ENCODE assay signal across 9 cellular contexts in genomic region chr16:56203052-56203451, GRCh38. TPM values are rescaled to one million over a fixed set of nuclear protein-coding genes. Genes with fewer than 3 reads are reported as not detected.
DNase-seq lines count a peak whose midpoint lies in the region; ATAC-seq and TF ChIP-seq lines count a peak whose summit lies in the region.
"Had no signal": no experiment of that assay in that cellular context is flagged by ENCODE, and none has a peak within 500 bp of the region (broad histone marks: within the 10 kb centered on the region; RNA-seq: fewer than 3 reads in every experiment).

No MANE protein-coding gene starts in this region.

- peak; percentile 53 for ATAC-seq in GM21390 (IDR thresholded peaks at IDR 0.05; ENCODE audit: unreplicated experiment)
- ATAC-seq in foreskin keratinocyte = peak; percentile 91
- no peak for ATAC-seq in GM19035 (IDR thresholded peaks at IDR 0.05; ENCODE audit: unreplicated experiment)

- peak; percentile 75 for DNase-seq in Daoy (ENCODE audit: low read depth)
- DNase-seq in activated CD4-positive, alpha-beta T cell treated with anti-CD3 and anti-CD28 coated beads for 4 hours = peak; percentile 55 to 59
- DNase-seq in foreskin keratinocyte = peak; percentile 2 to 18
- peak; percentile 52 for DNase-seq in stimulated activated CD4-positive, alpha-beta T cell treated with anti-CD3 and anti-CD28 coated beads, Interleukin-4, amount 100 ng/mL, for 1 hour
- no peak for DNase-seq in COR-L47 (lab: John Stamatoyannopoulos, UW)

- H3K4me1 ChIP-seq in foreskin keratinocyte = no peaks in the 10 kb centered on the region

- no peak overlapping the region for H3K27ac ChIP-seq in foreskin keratinocyte
- H3K27ac ChIP-seq: SK-N-MC had no signal

- no peak for TF ChIP-seq EP300 in Ishikawa (IDR thresholded peaks at IDR 0.05; ENCODE audit: borderline replicate concordance)

- TF ChIP-seq CTCF in foreskin keratinocyte (conservative IDR thresholded peaks at IDR 0.05) = peak; percentile 56

- peaks cover 21% of the 10 kb centered on the region for H3K27me3 ChIP-seq in foreskin keratinocyte

- TF ChIP-seq RAD21 in Ishikawa (IDR thresholded peaks at IDR 0.05; ENCODE audit: low read depth) = peak; percentile 32; the same call in 1 of the 2 replicates

TF ChIP-seq in Ishikawa, 13 proteins besides CTCF, POLR2A, EP300 and RAD21:
- TF ChIP-seq USF1 (IDR thresholded peaks at IDR 0.05) (peak; percentile 81), TCF12 (IDR thresholded peaks at IDR 0.05; ENCODE audit: low read depth) (no peak), YY1 (IDR thresholded peaks at IDR 0.05; ENCODE audit: low read depth) (no peak), TEAD4 (IDR thresholded peaks at IDR 0.05) (no peak)

RNA-seq across cellular contexts. Expression of gene GNAO1, which starts 11.8 kb away (rescaled TPM):
- total RNA-seq in Daoy (2014; rRNA removed; shearing (Covaris generic)) = 3.0 and 5.8 TPM in 2 replicates
- 0.07 and 0.24 TPM in 2 replicates for total RNA-seq in foreskin keratinocyte
- 0.03 and 0.08 TPM in 2 replicates for polyA plus RNA-seq in foreskin keratinocyte
